ENCODE assay signal across 14 cellular contexts in genomic region chr5:96901384-96901783, GRCh38. TPM values are rescaled to one million over a fixed set of nuclear protein-coding genes. Genes with fewer than 3 reads are reported as not detected.
DNase-seq lines count a peak whose midpoint lies in the region; ATAC-seq and TF ChIP-seq lines count a peak whose summit lies in the region.
"Had no signal": no experiment of that assay in that cellular context is flagged by ENCODE, and none has a peak within 500 bp of the region (broad histone marks: within the 10 kb centered on the region; RNA-seq: fewer than 3 reads in every experiment).

No MANE protein-coding gene starts in this region.

- intact Hi-C loops in natural killer cell (cut with micrococcal nuclease) (no loop called here), upper lobe of right lung (cut with DNase I) (no loop called here)

- H3K9me3 ChIP-seq in upper lobe of right lung, result no peaks in the 10 kb centered on the region
- H3K9me3 ChIP-seq: lower lobe of right lung, SK-N-SH had no signal

- in situ Hi-C loops in astrocyte of the spinal cord (cut with HindIII; ENCODE audit: low sequenced_read_pairs), result no loop called here

- H4K20me1 ChIP-seq in GM23338 (replicated peaks; ENCODE audit: insufficient read depth), result no peaks in the 10 kb centered on the region

- H3K4me1 Mint-ChIP-seq in GM23338 (no peaks in the 10 kb centered on the region), natural killer cell (peaks cover 15 to 17% of the 10 kb centered on the region in 2 donors)

- TF ChIP-seq CTCF in GM23338 (conservative IDR thresholded peaks at IDR 0.05; ENCODE audit: low read depth in 2 of 2), result peak; percentile 23 to 41
- peak; percentile 9 for TF ChIP-seq CTCF in astrocyte of the spinal cord (IDR thresholded peaks at IDR 0.05; ENCODE audit: low read depth, low read length)
- no peak for TF ChIP-seq CTCF in natural killer cell (IDR thresholded peaks at IDR 0.05)
- no peak for TF ChIP-seq CTCF in upper lobe of right lung (IDR thresholded peaks at IDR 0.05)

- no peaks in the 10 kb centered on the region for H3K27me3 Mint-ChIP-seq in GM23338 (ENCODE audit: insufficient read depth, low read depth, poor library complexity)
- no peaks in the 10 kb centered on the region for H3K27me3 Mint-ChIP-seq in natural killer cell (ENCODE audit: low read depth in 2 of 2)

- H3K4me3 Mint-ChIP-seq in GM23338, result no peak overlapping the region
- no peak overlapping the region for H3K4me3 Mint-ChIP-seq in natural killer cell

- no peaks in the 10 kb centered on the region for H3K79me2 ChIP-seq in GM23338 (replicated peaks; ENCODE audit: insufficient read depth)

- H3K27ac Mint-ChIP-seq in GM23338 (no peak overlapping the region), natural killer cell (peak overlapping the region; percentile 65 to 68)

- H3K4me3 ChIP-seq in GM23338 (no peak overlapping the region), astrocyte of the spinal cord (ENCODE audit: low read depth, low read length) (no peak overlapping the region), upper lobe of right lung (no peak overlapping the region)
- H3K4me3 ChIP-seq: lower lobe of right lung had no signal

- no peaks in the 10 kb centered on the region for H3K36me3 Mint-ChIP-seq in GM23338 (ENCODE audit: low read depth)
- peaks cover 38% of the 10 kb centered on the region for H3K36me3 Mint-ChIP-seq in natural killer cell

- no peaks in the 10 kb centered on the region for H3K9me2 ChIP-seq in GM23338 (ENCODE audit: insufficient read depth)
- H3K9me2 ChIP-seq: SK-N-SH had no signal

- DNase-seq in NCI-H82 (lab: John Stamatoyannopoulos, UW), result peak; percentile 23
- no peak for DNase-seq in NCI-H82 treated with DMSO at 0.1 percent for 48 hours (lab: John Stamatoyannopoulos, UW; ENCODE audit: unreplicated experiment)
- peak; percentile 50 for DNase-seq in GM23338 (ENCODE audit: low spot score)
- no peak for DNase-seq in astrocyte of the spinal cord (ENCODE audit: low read depth, low spot score)
- DNase-seq in natural killer cell, result no peak
- DNase-seq in upper lobe of right lung, result no peak
- no peak for DNase-seq in NCI-H2171 (lab: John Stamatoyannopoulos, UW)
- DNase-seq in DMS153 treated with DMSO at 0.1 percent for 48 hours (lab: John Stamatoyannopoulos, UW; ENCODE audit: unreplicated experiment), result no peak
- DNase-seq: activated CD4-positive, alpha-beta T cell treated with anti-CD3 and anti-CD28 coated beads for 1 hour; activated T-cell treated with anti-CD3 and anti-CD28 coated beads, Interleukin-2, amount 50 U/mL, for 48 hours; amniotic stem cell; COR-L47; lower lobe of right lung; SK-N-SH had no signal

- H3K27ac ChIP-seq in GM23338 (ENCODE audit: low read depth) (no peak overlapping the region), upper lobe of right lung (no peak overlapping the region)
- H3K27ac ChIP-seq: lower lobe of right lung had no signal

- H3K27me3 ChIP-seq in GM23338 (ENCODE audit: insufficient read depth) (no peaks in the 10 kb centered on the region), upper lobe of right lung (no peaks in the 10 kb centered on the region)

- ATAC-seq in GM23338 (peak; percentile 56), natural killer cell (no peak), upper lobe of right lung (no peak)
- ATAC-seq: lower lobe of right lung had no signal

- H3K9me3 Mint-ChIP-seq in GM23338, result no peaks in the 10 kb centered on the region
- no peaks in the 10 kb centered on the region for H3K9me3 Mint-ChIP-seq in natural killer cell

- H3K4me2 ChIP-seq in GM23338, result no peak overlapping the region
- H3K4me2 ChIP-seq: SK-N-SH had no signal

- H3F3A ChIP-seq in GM23338 (replicated peaks; ENCODE audit: low read depth), result no peaks in the 10 kb centered on the region

- H3K4me1 ChIP-seq in GM23338 (ENCODE audit: insufficient read depth) (no peaks in the 10 kb centered on the region), upper lobe of right lung (no peaks in the 10 kb centered on the region)
- H3K4me1 ChIP-seq: lower lobe of right lung had no signal

- H2AFZ ChIP-seq in GM23338, result no peak overlapping the region

- H3K36me3 ChIP-seq in GM23338 (ENCODE audit: insufficient read depth), result no peaks in the 10 kb centered on the region
- peaks cover 62% of the 10 kb centered on the region for H3K36me3 ChIP-seq in upper lobe of right lung

TF ChIP-seq in GM23338, 12 proteins besides CTCF, POLR2A, EP300 and RAD21 (continues in another document):
- no peak for TF ChIP-seq EZH2 (IDR thresholded peaks at IDR 0.05; ENCODE audit: low read depth, unreplicated experiment)
- TF ChIP-seq ETS1 (IDR thresholded peaks at IDR 0.05), result no peak
- no peak for TF ChIP-seq CREB1 (CRISPR knock-in tag; IDR thresholded peaks at IDR 0.05; ENCODE audit: low read depth)
- no peak for TF ChIP-seq NANOG (IDR thresholded peaks at IDR 0.05; ENCODE audit: borderline replicate concordance)
- TF ChIP-seq ZNF331 (CRISPR knock-in tag; IDR thresholded peaks at IDR 0.05; ENCODE audit: low read depth), result no peak
- no peak for TF ChIP-seq REST (IDR thresholded peaks at IDR 0.05; ENCODE audit: unreplicated experiment)

RNA-seq across cellular contexts. Expression of gene ERAP2, which starts 25.1 kb away (rescaled TPM):
- not detected in 2 replicates for total RNA-seq in GM23338 (2014; rRNA removed; shearing (Covaris generic))
- polyA plus RNA-seq in GM23338 (2016; fragmentation: Nextera tagmentation; extraction: Ambion mirVana), result 0.73 TPM in 1 of 2 replicates, not detected in the other
- total RNA-seq in natural killer cell, result 10 to 100 TPM; 41.5 to 81.8 (median 79.2) TPM
- total RNA-seq in upper lobe of right lung, result 26.9 TPM

RNA-seq across cellular contexts. Expression of gene LNPEP, which starts 34.5 kb away (rescaled TPM):
- total RNA-seq in GM23338 (2014; rRNA removed; shearing (Covaris generic)), result 8.3 and 8.5 TPM in 2 replicates
- 1.2 and 1.6 TPM in 2 replicates for polyA plus RNA-seq in GM23338 (2016; fragmentation: Nextera tagmentation; extraction: Ambion mirVana)
- total RNA-seq in natural killer cell, result 100 to 1,000 TPM; 126 to 162 (median 135) TPM
- total RNA-seq in upper lobe of right lung, result 50.6 TPM

Comparison
In these comparisons a context has a peak if more than half of its experiments do, and no peak if none do; other contexts are left out.
1. DNase-seq: peak in NCI-H82 (single experiment) and GM23338 (single experiment); none in NCI-H82 treated with DMSO at 0.1 percent for 48 hours (single experiment), astrocyte of the spinal cord (single experiment), natural killer cell (single experiment), upper lobe of right lung (single experiment), NCI-H2171 (single experiment) and DMS153 treated with DMSO at 0.1 percent for 48 hours (single experiment).
2. CTCF ChIP-seq: peak in GM23338 (2 of 2) and astrocyte of the spinal cord (single experiment); none in natural killer cell (single experiment) and upper lobe of right lung (single experiment).
3. RNA of gene ERAP2, which starts 25.1 kb away (total RNA-seq): 41.5 to 81.8 TPM in natural killer cell and 26.9 TPM in upper lobe of right lung (single experiment); not detected in GM23338; every median in the first group is over 10 times any median in the second.